10 cellular contexts compared by ENCODE assay signal in genomic region chr2:64946737-64947090, GRCh38. TPM values are rescaled to one million over a fixed set of nuclear protein-coding genes. Genes with fewer than 3 reads are reported as not detected.
DNase-seq lines count a peak whose midpoint lies in the region; ATAC-seq and TF ChIP-seq lines count a peak whose summit lies in the region.
"Had no signal": no experiment of that assay in that cellular context is flagged by ENCODE, and none has a peak within 500 bp of the region (broad histone marks: within the 10 kb centered on the region; RNA-seq: fewer than 3 reads in every experiment).

No MANE protein-coding gene starts in this region.

- H3K27ac Mint-ChIP-seq in nephron = peak overlapping the region; percentile 0 to 19 (median 4)

- CTCF ChIA-PET in HEK293T (lab: Yijun Ruan, JAX) = interaction anchor here (0.7 kb wide), 1 partner anchor 352 kb away, joined by 6 read pairs; no protein-coding TSS in a partner anchor

- H3K9me3 ChIP-seq in DND-41 (ENCODE audit: insufficient read depth, low read length, severe bottlenecking) (no peaks in the 10 kb centered on the region), adipocyte (ENCODE audit: control insufficient read depth, low read length) (no peaks in the 10 kb centered on the region), left ventricle myocardium inferior (replicated peaks) (no peaks in the 10 kb centered on the region), heart left ventricle (no peaks in the 10 kb centered on the region)

- no peaks in the 10 kb centered on the region for H3K27me3 ChIP-seq in DND-41 (ENCODE audit: insufficient read depth, low read length, poor library complexity)
- H3K27me3 ChIP-seq in KMS-11 (ENCODE audit: insufficient read depth, low read depth) = no peaks in the 10 kb centered on the region
- H3K27me3 ChIP-seq in adipocyte (replicated peaks; ENCODE audit: control insufficient read depth, insufficient read depth, low read length) = no peaks in the 10 kb centered on the region
- H3K27me3 ChIP-seq in left ventricle myocardium inferior (ENCODE audit: low read depth) = peaks cover 22% of the 10 kb centered on the region
- no peaks in the 10 kb centered on the region for H3K27me3 ChIP-seq in heart left ventricle

- no peak for TF ChIP-seq CTCF in DND-41 (IDR thresholded peaks at IDR 0.05; ENCODE audit: borderline replicate concordance, extremely low read depth, low read length, poor library complexity, severe bottlenecking)
- TF ChIP-seq CTCF in KMS-11 (conservative IDR thresholded peaks at IDR 0.05; ENCODE audit: low read depth, low read length) = no peak
- no peak for TF ChIP-seq CTCF in nephron (IDR thresholded peaks at IDR 0.05; ENCODE audit: unreplicated experiment in 3 of 3)
- no peak for TF ChIP-seq CTCF in left ventricle myocardium inferior (IDR thresholded peaks at IDR 0.05; ENCODE audit: borderline replicate concordance)
- TF ChIP-seq CTCF in heart left ventricle (IDR thresholded peaks at IDR 0.05) = no peak

- H3K79me2 ChIP-seq in DND-41 (ENCODE audit: insufficient read depth, low read length) = peaks cover 5% of the 10 kb centered on the region; the same call in 1 of the 2 replicates
- H3K79me2 ChIP-seq in KMS-11 (ENCODE audit: insufficient read depth, low read depth) = no peaks in the 10 kb centered on the region

- H4K20me1 ChIP-seq in DND-41 (ENCODE audit: insufficient read depth, low read length) (no peaks in the 10 kb centered on the region), KMS-11 (ENCODE audit: insufficient read depth) (no peaks in the 10 kb centered on the region)

- H3K27ac ChIP-seq in DND-41 (ENCODE audit: low read length) = peak overlapping the region; percentile 99
- H3K27ac ChIP-seq in KMS-11 = peak overlapping the region; percentile 56
- no peak overlapping the region for H3K27ac ChIP-seq in left ventricle myocardium inferior (replicated peaks)
- H3K27ac ChIP-seq in heart left ventricle = peak overlapping the region in 1 of 12 donors; percentile 72
- H3K27ac ChIP-seq: VCaP had no signal

- no peaks in the 10 kb centered on the region for H3K9me3 Mint-ChIP-seq in nephron

- ATAC-seq in DND-41 (ENCODE audit: insufficient read depth, low read depth) = no peak
- ATAC-seq in heart left ventricle = no peak

- no peaks in the 10 kb centered on the region for H3K36me3 Mint-ChIP-seq in nephron (ENCODE audit: low read depth)

- H2AFZ ChIP-seq in DND-41 (ENCODE audit: low read depth, low read length) (peak overlapping the region; percentile 72), KMS-11 (ENCODE audit: low read depth) (peak overlapping the region; percentile 42)

- H3K4me1 Mint-ChIP-seq in nephron = peaks cover 29% of the 10 kb centered on the region

- intact Hi-C loops in left ventricle myocardium inferior (cut with micrococcal nuclease) = no loop called here
- intact Hi-C loops in heart left ventricle (cut with DNase I) = no loop called here

- peaks cover 5% of the 10 kb centered on the region for H3K27me3 Mint-ChIP-seq in nephron (ENCODE audit: low read depth)

- peak overlapping the region; percentile 65 for H3K9ac ChIP-seq in DND-41 (ENCODE audit: low read depth, low read length)
- peak overlapping the region; percentile 33; the same call in 1 of the 2 replicates for H3K9ac ChIP-seq in KMS-11
- H3K9ac ChIP-seq in adipocyte (ENCODE audit: low read length) = no peak overlapping the region

- TF ChIP-seq POLR2A in heart left ventricle (IDR thresholded peaks at IDR 0.05) = no peak

- peak overlapping the region in 1 of 2 experiments; percentile 46; a peak in 2 of 4 replicates for H3K4me3 ChIP-seq in DND-41 (ENCODE audit: low read depth in 1 of 2, low read length in 2 of 2)
- no peak overlapping the region for H3K4me3 ChIP-seq in KMS-11 (IDR thresholded peaks at IDR 0.05; ENCODE audit: insufficient read depth, low read depth, low read length)
- no peak overlapping the region for H3K4me3 ChIP-seq in adipocyte (ENCODE audit: low read length)
- H3K4me3 ChIP-seq in left ventricle myocardium inferior = no peak overlapping the region
- peak overlapping the region in 1 of 12 donors; percentile 16 for H3K4me3 ChIP-seq in heart left ventricle

- H3K36me3 ChIP-seq in DND-41 (ENCODE audit: insufficient read depth, low read length) (no peaks in the 10 kb centered on the region), KMS-11 (ENCODE audit: insufficient read depth) (no peaks in the 10 kb centered on the region), adipocyte (ENCODE audit: control insufficient read depth, insufficient read depth, low read length, severe bottlenecking) (no peaks in the 10 kb centered on the region), left ventricle myocardium inferior (no peaks in the 10 kb centered on the region), heart left ventricle (no peaks in the 10 kb centered on the region)

- POLR2A ChIA-PET in HEK293T (lab: Yijun Ruan, JAX) = no interaction called here

- H3K4me2 ChIP-seq in DND-41 (ENCODE audit: insufficient read depth, low read length) = peak overlapping the region; percentile 58
- H3K4me2 ChIP-seq in KMS-11 = peak overlapping the region; percentile 29

- DNase-seq in DND-41 = no peak
- peak; percentile 54 for DNase-seq in adipocyte (ENCODE audit: low read depth)
- DNase-seq in HEK293T (ENCODE audit: extremely low spot score) = no peak
- no peak for DNase-seq in left ventricle myocardium inferior
- no peak for DNase-seq in heart left ventricle
- DNase-seq: cerebellar nuclear complex, NCI-H69 had no signal

- H3K4me3 Mint-ChIP-seq in nephron = no peak overlapping the region

- H3K4me1 ChIP-seq in DND-41 (ENCODE audit: insufficient read depth, low read length) = peaks cover 49% of the 10 kb centered on the region
- peaks cover 63% of the 10 kb centered on the region for H3K4me1 ChIP-seq in KMS-11 (ENCODE audit: low read depth, poor library complexity, severe bottlenecking)
- peaks cover 21% of the 10 kb centered on the region for H3K4me1 ChIP-seq in adipocyte (ENCODE audit: control insufficient read depth, insufficient read depth, low read length)
- peaks cover 5% of the 10 kb centered on the region for H3K4me1 ChIP-seq in left ventricle myocardium inferior
- peaks cover 0 to 28% (median 0%) of the 10 kb centered on the region in 12 donors for H3K4me1 ChIP-seq in heart left ventricle

TF ChIP-seq in HEK293T, 16 proteins besides CTCF, POLR2A, EP300 and RAD21:
- no peak for TF ChIP-seq LEF1 (IDR thresholded peaks at IDR 0.05; ENCODE audit: borderline replicate concordance)
- TF ChIP-seq ARNT (IDR thresholded peaks at IDR 0.05) = no peak
- no peak for TF ChIP-seq FOXK2 (IDR thresholded peaks at IDR 0.05)
- TF ChIP-seq ELF4 (IDR thresholded peaks at IDR 0.05) = no peak
- no peak for TF ChIP-seq ZNF384 (IDR thresholded peaks at IDR 0.05)
- TF ChIP-seq BHLHE40 (IDR thresholded peaks at IDR 0.05; ENCODE audit: borderline replicate concordance) = no peak
- no peak for TF ChIP-seq PKNOX1 (IDR thresholded peaks at IDR 0.05)
- TF ChIP-seq TARDBP (IDR thresholded peaks at IDR 0.05) = no peak
- TF ChIP-seq SP1 (IDR thresholded peaks at IDR 0.05) = no peak
- TF ChIP-seq FOXM1 (IDR thresholded peaks at IDR 0.05; ENCODE audit: borderline replicate concordance) = no peak
- no peak for TF ChIP-seq NFRKB (IDR thresholded peaks at IDR 0.05)
- TF ChIP-seq HDGF (IDR thresholded peaks at IDR 0.05; ENCODE audit: borderline replicate concordance) = no peak
- TF ChIP-seq FOXA1 (IDR thresholded peaks at IDR 0.05) = no peak
TF ChIP-seq in HEK293T: peak in this region for 0.

RNA-seq across cellular contexts. Expression of gene SLC1A4, which starts 42.5 kb away (rescaled TPM):
- total RNA-seq in left ventricle myocardium inferior = 13.2 TPM
- total RNA-seq in heart left ventricle = 10 to 100 TPM in 5 of 9 donors, 1 to 10 TPM in 4; 5.8 to 22.4 (median 10.8) TPM
- 10 to 100 TPM in 1 of 2 donors, 1 to 10 TPM in 1; 3.0 to 19.5 TPM for polyA plus RNA-seq in heart left ventricle
